ENCODE assay signal across 11 cellular contexts in genomic region chr11:107566569-107566968, GRCh38. TPM values are rescaled to one million over a fixed set of nuclear protein-coding genes. Genes with fewer than 3 reads are reported as not detected.
DNase-seq lines count a peak whose midpoint lies in the region; ATAC-seq, FAIRE-seq and TF ChIP-seq lines count a peak whose summit lies in the region.
"Had no signal": no experiment of that assay in that cellular context is flagged by ENCODE, and none has a peak within 500 bp of the region (broad histone marks: within the 10 kb centered on the region; RNA-seq: fewer than 3 reads in every experiment).

No MANE protein-coding gene starts in this region.

- peak overlapping the region; percentile 92 for H3K4me3 Mint-ChIP-seq in CD8-positive, alpha-beta T cell
- H3K4me3 Mint-ChIP-seq in activated T-helper 2 cell treated with anti-CD3 and anti-CD28 coated beads, Interferon-gamma antibody, Interleukin-2, Interleukin-4, amounts not matched to agents 10 μg/mL and 5 μg/mL and 100 μg/mL, durations not matched to agents 14 hours and 24 hours and 36 hours (ENCODE audit: low read depth) = no peak overlapping the region
- H3K4me3 Mint-ChIP-seq in naive thymus-derived CD4-positive, alpha-beta T cell = peak overlapping the region; percentile 87 to 98 (median 94)

- POLR2A ChIA-PET in CD8-positive, alpha-beta T cell (lab: Charles Lee) = no interaction called here
- POLR2A ChIA-PET in naive thymus-derived CD4-positive, alpha-beta T cell (lab: Charles Lee) = interaction anchor here (3.7 kb wide), 1 partner anchor 109 kb away, joined by 23 read pairs; the partner anchor contains the start of gene CWF19L2

- intact Hi-C loops in CD8-positive, alpha-beta T cell (cut with DNase I, micrococcal nuclease) = loop anchor here (5.0 to 10.0 kb wide), 4 partner anchors 438 to 1544 kb away; partner anchors contain the start of genes AASDHPPT (in 1 of the 2), ATM (in 1 of the 2), CUL5 (in 1 of the 2) and KBTBD3 (in 1 of the 2)
- intact Hi-C loops in activated T-helper 2 cell treated with anti-CD3 and anti-CD28 coated beads, Interferon-gamma antibody, Interleukin-2, Interleukin-4, amounts not matched to agents 10 μg/mL and 5 μg/mL and 100 μg/mL, durations not matched to agents 14 hours and 24 hours and 36 hours (cut with micrococcal nuclease) = loop anchor here (5.0 to 10.0 kb wide), 4 partner anchors 198 to 1098 kb away; partner anchors contain the start of genes C11orf65, CUL5 and DDX10
- intact Hi-C loops in naive thymus-derived CD4-positive, alpha-beta T cell (cut with micrococcal nuclease) = loop anchor here (5.0 to 10.0 kb wide), 12 partner anchors 291 to 1544 kb away; partner anchors contain the start of genes AASDHPPT (in 2 of the 2), ACAT1 (in 2 of the 2), ATM (in 2 of the 2) and C11orf65 (in 2 of the 2)
- intact Hi-C loops in lower lobe of right lung (cut with DNase I) = no loop called here

- CTCF ChIA-PET in CD8-positive, alpha-beta T cell (lab: Charles Lee) = interaction anchor here (2.3 to 5.8 kb wide), 3 partner anchors 10 to 122 kb away, joined by 16 to 62 read pairs (median 16); no protein-coding TSS in a partner anchor
- CTCF ChIA-PET in naive thymus-derived CD4-positive, alpha-beta T cell (lab: Charles Lee) = interaction anchor here (0.7 to 5.2 kb wide), 3 partner anchors 16 to 123 kb away, joined by 3 to 40 read pairs (median 3); no protein-coding TSS in a partner anchor

- ATAC-seq in CD8-positive, alpha-beta T cell = no peak
- ATAC-seq in naive thymus-derived CD4-positive, alpha-beta T cell = no peak
- ATAC-seq in lower lobe of right lung (no peak), GM18868 (IDR thresholded peaks at IDR 0.05; ENCODE audit: unreplicated experiment) (no peak)
- ATAC-seq: sciatic nerve had no signal

- peak overlapping the region; percentile 87 for H3K4me3 ChIP-seq in CD8-positive, alpha-beta T cell (ENCODE audit: low read depth, low read length)
- H3K4me3 ChIP-seq in HUES6 (ENCODE audit: low read depth, low read length) = peak overlapping the region; percentile 95
- H3K4me3 ChIP-seq in naive thymus-derived CD4-positive, alpha-beta T cell (ENCODE audit: low read length) = no peak overlapping the region
- no peak overlapping the region for H3K4me3 ChIP-seq in lower lobe of right lung
- H3K4me3 ChIP-seq in effector memory CD4-positive, alpha-beta T cell (ENCODE audit: insufficient read depth, low read depth, low read length, poor library complexity, severe bottlenecking) = no peak overlapping the region

- no peak for TF ChIP-seq CTCF in CD8-positive, alpha-beta T cell (IDR thresholded peaks at IDR 0.05)
- TF ChIP-seq CTCF in D721Med (IDR thresholded peaks at IDR 0.05; ENCODE audit: insufficient read depth, missing control alignments) (no peak), lower lobe of right lung (IDR thresholded peaks at IDR 0.05) (no peak)

- FAIRE-seq in D721Med (lab: Jason Lieb, UNC) = no peak
- FAIRE-seq: islet of Langerhans had no signal

- no peaks in the 10 kb centered on the region for H3K27me3 ChIP-seq in CD8-positive, alpha-beta T cell (ENCODE audit: insufficient read depth, low read length)
- H3K27me3 ChIP-seq in HUES6 (ENCODE audit: control insufficient read depth, insufficient read depth, low read length) (no peaks in the 10 kb centered on the region), lower lobe of right lung (ENCODE audit: low read depth) (no peaks in the 10 kb centered on the region)
- no peaks in the 10 kb centered on the region for H3K27me3 ChIP-seq in naive thymus-derived CD4-positive, alpha-beta T cell (ENCODE audit: control insufficient read depth in 2 of 2, insufficient read depth in 2 of 2, low read length in 2 of 2)
- no peaks in the 10 kb centered on the region for H3K27me3 ChIP-seq in effector memory CD4-positive, alpha-beta T cell (replicated peaks; ENCODE audit: control insufficient read depth, insufficient read depth, low read length, poor library complexity, severe bottlenecking)
- H3K27me3 ChIP-seq: adrenal gland had no signal

- H3K27ac Mint-ChIP-seq in CD8-positive, alpha-beta T cell = peak overlapping the region; percentile 92
- H3K27ac Mint-ChIP-seq in activated T-helper 2 cell treated with anti-CD3 and anti-CD28 coated beads, Interferon-gamma antibody, Interleukin-2, Interleukin-4, amounts not matched to agents 10 μg/mL and 5 μg/mL and 100 μg/mL, durations not matched to agents 14 hours and 24 hours and 36 hours = peak overlapping the region; percentile 92
- H3K27ac Mint-ChIP-seq in naive thymus-derived CD4-positive, alpha-beta T cell = peak overlapping the region; percentile 87 to 97 (median 90)

- H3K36me3 ChIP-seq in CD8-positive, alpha-beta T cell (ENCODE audit: insufficient read depth, low read length) = no peaks in the 10 kb centered on the region
- H3K36me3 ChIP-seq in HUES6 (ENCODE audit: control insufficient read depth, insufficient read depth, low read length) (no peaks in the 10 kb centered on the region), lower lobe of right lung (no peaks in the 10 kb centered on the region)
- H3K36me3 ChIP-seq in naive thymus-derived CD4-positive, alpha-beta T cell (ENCODE audit: control insufficient read depth in 2 of 3, insufficient read depth in 3 of 3, low read length in 3 of 3) = peaks cover 0 to 2% (median 0%) of the 10 kb centered on the region in 3 experiments
- peaks cover 2% of the 10 kb centered on the region for H3K36me3 ChIP-seq in effector memory CD4-positive, alpha-beta T cell (ENCODE audit: control insufficient read depth, insufficient read depth, low read length)
- H3K36me3 ChIP-seq: adrenal gland had no signal

- peaks cover 51% of the 10 kb centered on the region for H3K4me1 Mint-ChIP-seq in CD8-positive, alpha-beta T cell (ENCODE audit: low read depth)
- peaks cover 44% of the 10 kb centered on the region for H3K4me1 Mint-ChIP-seq in activated T-helper 2 cell treated with anti-CD3 and anti-CD28 coated beads, Interferon-gamma antibody, Interleukin-2, Interleukin-4, amounts not matched to agents 10 μg/mL and 5 μg/mL and 100 μg/mL, durations not matched to agents 14 hours and 24 hours and 36 hours (ENCODE audit: low read depth)
- peaks cover 26 to 62% (median 50%) of the 10 kb centered on the region in 7 donors for H3K4me1 Mint-ChIP-seq in naive thymus-derived CD4-positive, alpha-beta T cell

- H3K9me3 ChIP-seq in CD8-positive, alpha-beta T cell (ENCODE audit: low read length) = no peaks in the 10 kb centered on the region
- no peaks in the 10 kb centered on the region for H3K9me3 ChIP-seq in HUES6 (ENCODE audit: control insufficient read depth, insufficient read depth, low read depth, low read length)
- no peaks in the 10 kb centered on the region for H3K9me3 ChIP-seq in naive thymus-derived CD4-positive, alpha-beta T cell (ENCODE audit: control insufficient read depth in 2 of 3, low read length in 3 of 3)
- H3K9me3 ChIP-seq in lower lobe of right lung = no peaks in the 10 kb centered on the region
- no peaks in the 10 kb centered on the region for H3K9me3 ChIP-seq in effector memory CD4-positive, alpha-beta T cell (ENCODE audit: control insufficient read depth, low read length)
- H3K9me3 ChIP-seq: adrenal gland had no signal

- no peaks in the 10 kb centered on the region for H3K27me3 Mint-ChIP-seq in CD8-positive, alpha-beta T cell (ENCODE audit: low read depth)
- no peaks in the 10 kb centered on the region for H3K27me3 Mint-ChIP-seq in activated T-helper 2 cell treated with anti-CD3 and anti-CD28 coated beads, Interferon-gamma antibody, Interleukin-2, Interleukin-4, amounts not matched to agents 10 μg/mL and 5 μg/mL and 100 μg/mL, durations not matched to agents 14 hours and 24 hours and 36 hours (ENCODE audit: low read depth)
- peaks cover 0 to 4% (median 0%) of the 10 kb centered on the region in 5 donors for H3K27me3 Mint-ChIP-seq in naive thymus-derived CD4-positive, alpha-beta T cell

- peaks cover 19% of the 10 kb centered on the region for H3K36me3 Mint-ChIP-seq in CD8-positive, alpha-beta T cell
- H3K36me3 Mint-ChIP-seq in activated T-helper 2 cell treated with anti-CD3 and anti-CD28 coated beads, Interferon-gamma antibody, Interleukin-2, Interleukin-4, amounts not matched to agents 10 μg/mL and 5 μg/mL and 100 μg/mL, durations not matched to agents 14 hours and 24 hours and 36 hours (ENCODE audit: low read depth) = peaks cover 6% of the 10 kb centered on the region
- H3K36me3 Mint-ChIP-seq in naive thymus-derived CD4-positive, alpha-beta T cell = peaks cover 0 to 7% (median 0%) of the 10 kb centered on the region in 5 donors

- peaks cover 24% of the 10 kb centered on the region for H3K4me1 ChIP-seq in CD8-positive, alpha-beta T cell (ENCODE audit: insufficient read depth, low read length)
- H3K4me1 ChIP-seq in HUES6 (ENCODE audit: control insufficient read depth, insufficient read depth, low read length) (peaks cover 23% of the 10 kb centered on the region), lower lobe of right lung (peaks cover 35% of the 10 kb centered on the region)
- peaks cover 8 to 20% of the 10 kb centered on the region in 2 donors for H3K4me1 ChIP-seq in naive thymus-derived CD4-positive, alpha-beta T cell (ENCODE audit: control insufficient read depth in 2 of 2, insufficient read depth in 2 of 2, low read length in 2 of 2)
- H3K4me1 ChIP-seq in effector memory CD4-positive, alpha-beta T cell (ENCODE audit: control insufficient read depth, insufficient read depth, low read length, poor library complexity, severe bottlenecking) = peaks cover 18% of the 10 kb centered on the region

- H3K9me3 Mint-ChIP-seq in CD8-positive, alpha-beta T cell = no peaks in the 10 kb centered on the region
- H3K9me3 Mint-ChIP-seq in activated T-helper 2 cell treated with anti-CD3 and anti-CD28 coated beads, Interferon-gamma antibody, Interleukin-2, Interleukin-4, amounts not matched to agents 10 μg/mL and 5 μg/mL and 100 μg/mL, durations not matched to agents 14 hours and 24 hours and 36 hours = no peaks in the 10 kb centered on the region
- H3K9me3 Mint-ChIP-seq in naive thymus-derived CD4-positive, alpha-beta T cell = no peaks in the 10 kb centered on the region

- no peak overlapping the region for H3K27ac ChIP-seq in CD8-positive, alpha-beta T cell (ENCODE audit: low read depth, low read length)
- H3K27ac ChIP-seq in HUES6 (ENCODE audit: low read depth, low read length) = no peak overlapping the region
- H3K27ac ChIP-seq in naive thymus-derived CD4-positive, alpha-beta T cell (ENCODE audit: low read depth, low read length) = peak overlapping the region; percentile 73
- H3K27ac ChIP-seq in lower lobe of right lung = no peak overlapping the region
- no peak overlapping the region for H3K27ac ChIP-seq in effector memory CD4-positive, alpha-beta T cell (ENCODE audit: insufficient read depth, low read length, poor library complexity, severe bottlenecking)

- no peak for DNase-seq in CD8-positive, alpha-beta T cell
- no peak for DNase-seq in activated T-helper 2 cell treated with anti-CD3 and anti-CD28 coated beads, Interferon-gamma antibody, Interleukin-2, Interleukin-4, amounts not matched to agents 10 μg/mL and 5 μg/mL and 100 μg/mL, durations not matched to agents 14 hours and 24 hours and 36 hours (ENCODE audit: low spot score)
- no peak for DNase-seq in naive thymus-derived CD4-positive, alpha-beta T cell
- DNase-seq in D721Med (ENCODE audit: insufficient read length, low spot score) (no peak), lower lobe of right lung (no peak)
- DNase-seq in effector memory CD4-positive, alpha-beta T cell = no peak

- H3K9ac ChIP-seq in HUES6 (ENCODE audit: low read length) = no peak overlapping the region

RNA-seq across cellular contexts. Expression of gene ALKBH8, which starts 1.0 kb away (rescaled TPM):
- total RNA-seq in CD8-positive, alpha-beta T cell = 10 to 100 TPM; 10.2 to 11.8 TPM
- total RNA-seq in activated T-helper 2 cell treated with anti-CD3 and anti-CD28 coated beads, Interferon-gamma antibody, Interleukin-2, Interleukin-4, amounts not matched to agents 10 μg/mL and 5 μg/mL and 100 μg/mL, durations not matched to agents 14 hours and 24 hours and 36 hours = 10.6 and 11.9 TPM in 2 replicates
- 10 to 100 TPM in 4 of 5 experiments, 1 to 10 TPM in 1; 9.5 to 19.1 (median 12.6) TPM for total RNA-seq in naive thymus-derived CD4-positive, alpha-beta T cell
- 10 to 100 TPM in 1 of 2 donors, 1 to 10 TPM in 1; 9.4 to 11.6 TPM for polyA plus RNA-seq in naive thymus-derived CD4-positive, alpha-beta T cell
- 8.5 TPM for total RNA-seq in lower lobe of right lung

RNA-seq across cellular contexts. Expression of gene ELMOD1, which starts 24.4 kb away (rescaled TPM):
- not detected for total RNA-seq in CD8-positive, alpha-beta T cell
- not detected in 2 replicates for total RNA-seq in activated T-helper 2 cell treated with anti-CD3 and anti-CD28 coated beads, Interferon-gamma antibody, Interleukin-2, Interleukin-4, amounts not matched to agents 10 μg/mL and 5 μg/mL and 100 μg/mL, durations not matched to agents 14 hours and 24 hours and 36 hours
- not detected for total RNA-seq in naive thymus-derived CD4-positive, alpha-beta T cell
- polyA plus RNA-seq in naive thymus-derived CD4-positive, alpha-beta T cell = not detected
- 1.8 TPM for total RNA-seq in lower lobe of right lung

Comparison
In these comparisons a context has a peak if more than half of its experiments do, and no peak if none do; other contexts are left out.
1. H3K4me3 ChIP-seq: peak in CD8-positive, alpha-beta T cell (single experiment) and HUES6 (single experiment); none in naive thymus-derived CD4-positive, alpha-beta T cell (single experiment), lower lobe of right lung (single experiment) and effector memory CD4-positive, alpha-beta T cell (single experiment).
2. Peak in every context shown above with its lines, with median percentiles within 50 percentile points of each other: H3K27ac Mint-ChIP-seq.